In the genomic region with DNA sequence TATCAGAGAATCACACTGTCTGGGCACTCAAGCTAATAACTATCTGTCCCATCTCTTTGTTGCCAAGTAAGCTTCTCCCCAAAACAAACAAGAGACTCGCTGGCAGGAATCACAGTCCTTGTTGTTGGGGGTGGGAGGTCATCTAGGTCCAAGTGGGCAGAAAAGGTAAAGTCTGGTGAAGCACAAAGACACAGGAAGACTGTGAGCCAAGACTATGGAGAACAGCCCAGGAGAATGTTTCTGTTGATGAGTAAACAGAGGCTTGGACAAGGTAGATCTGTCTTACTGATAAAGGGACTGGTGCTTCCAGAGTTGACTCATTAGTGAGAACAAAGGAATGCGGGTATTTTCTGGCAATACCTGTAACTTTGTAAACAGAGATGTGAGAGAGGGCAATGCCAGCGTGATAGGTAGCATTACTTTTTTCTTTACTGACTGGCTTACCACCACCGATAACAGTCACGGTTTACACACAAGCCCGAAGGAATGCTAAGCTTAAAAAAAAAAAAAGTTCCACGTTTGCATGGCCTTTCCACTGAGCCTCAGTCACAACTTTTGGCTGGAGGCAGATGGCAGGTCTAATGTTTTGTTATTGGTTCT, we compare ENCODE assay signal across 1 cellular context.
TF ChIP-seq lines count a peak whose summit lies in the region.

No MANE protein-coding gene starts in this region.

TF ChIP-seq in HepG2, 621 proteins besides CTCF, POLR2A, EP300 and RAD21 (continued from another document and continues in another):
- TF ChIP-seq, protein P1, sequence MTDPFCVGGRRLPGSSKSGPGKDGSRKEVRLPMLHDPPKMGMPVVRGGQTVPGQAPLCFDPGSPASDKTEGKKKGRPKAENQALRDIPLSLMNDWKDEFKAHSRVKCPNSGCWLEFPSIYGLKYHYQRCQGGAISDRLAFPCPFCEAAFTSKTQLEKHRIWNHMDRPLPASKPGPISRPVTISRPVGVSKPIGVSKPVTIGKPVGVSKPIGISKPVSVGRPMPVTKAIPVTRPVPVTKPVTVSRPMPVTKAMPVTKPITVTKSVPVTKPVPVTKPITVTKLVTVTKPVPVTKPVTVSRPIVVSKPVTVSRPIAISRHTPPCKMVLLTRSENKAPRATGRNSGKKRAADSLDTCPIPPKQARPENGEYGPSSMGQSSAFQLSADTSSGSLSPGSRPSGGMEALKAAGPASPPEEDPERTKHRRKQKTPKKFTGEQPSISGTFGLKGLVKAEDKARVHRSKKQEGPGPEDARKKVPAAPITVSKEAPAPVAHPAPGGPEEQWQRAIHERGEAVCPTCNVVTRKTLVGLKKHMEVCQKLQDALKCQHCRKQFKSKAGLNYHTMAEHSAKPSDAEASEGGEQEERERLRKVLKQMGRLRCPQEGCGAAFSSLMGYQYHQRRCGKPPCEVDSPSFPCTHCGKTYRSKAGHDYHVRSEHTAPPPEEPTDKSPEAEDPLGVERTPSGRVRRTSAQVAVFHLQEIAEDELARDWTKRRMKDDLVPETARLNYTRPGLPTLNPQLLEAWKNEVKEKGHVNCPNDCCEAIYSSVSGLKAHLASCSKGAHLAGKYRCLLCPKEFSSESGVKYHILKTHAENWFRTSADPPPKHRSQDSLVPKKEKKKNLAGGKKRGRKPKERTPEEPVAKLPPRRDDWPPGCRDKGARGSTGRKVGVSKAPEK (CRISPR knock-in tag; IDR thresholded peaks at IDR 0.05; ENCODE audit: borderline replicate concordance), result no peak
- TF ChIP-seq MED8 (CRISPR knock-in tag; IDR thresholded peaks at IDR 0.05; ENCODE audit: insufficient replicate concordance) (peak; percentile 60), ZNF660 (CRISPR knock-in tag; IDR thresholded peaks at IDR 0.05; ENCODE audit: borderline replicate concordance, low read depth) (no peak), ZNF879 (CRISPR knock-in tag; IDR thresholded peaks at IDR 0.05) (0 out of 2 replicates have a peak, but pooled peaks have one; percentile 28), DNMT3B (CRISPR knock-in tag; conservative IDR thresholded peaks at IDR 0.05) (0 out of 2 replicates have a peak, but pooled peaks have one; percentile 51), TBX2 (CRISPR knock-in tag; IDR thresholded peaks at IDR 0.05; ENCODE audit: borderline replicate concordance) (peak; percentile 89), ZMYM3 (CRISPR knock-in tag; IDR thresholded peaks at IDR 0.05) (no peak), RXRB (CRISPR knock-in tag; IDR thresholded peaks at IDR 0.05; ENCODE audit: borderline replicate concordance) (peak; percentile 81), ZFY (CRISPR knock-in tag; IDR thresholded peaks at IDR 0.05) (0 out of 2 replicates have a peak, but pooled peaks have one; percentile 12), ZNF136 (CRISPR knock-in tag; IDR thresholded peaks at IDR 0.05; ENCODE audit: low read depth) (no peak), HNRNPL (IDR thresholded peaks at IDR 0.05; ENCODE audit: low read depth, low read length) (peak; percentile 87), HDAC1 (CRISPR knock-in tag; IDR thresholded peaks at IDR 0.05) (peak; percentile 70), FOXA1 (IDR thresholded peaks at IDR 0.05) (peak; percentile 38; the same call in 1 of the 2 replicates), FOXA1 (CRISPR knock-in tag; IDR thresholded peaks at IDR 0.05) (peak; percentile 87), ZFP36L1 (CRISPR knock-in tag; IDR thresholded peaks at IDR 0.05) (peak; percentile 60; the same call in 1 of the 2 replicates), JUNB (CRISPR knock-in tag; IDR thresholded peaks at IDR 0.05; ENCODE audit: borderline replicate concordance) (peak; percentile 63; the same call in 1 of the 2 replicates), ZBTB7B (CRISPR knock-in tag; IDR thresholded peaks at IDR 0.05) (0 out of 2 replicates have a peak, but pooled peaks have one; percentile 8), TEAD3 (CRISPR knock-in tag; optimal IDR thresholded peaks at IDR 0.05; ENCODE audit: borderline replicate concordance) (peak; percentile 65), ZNF557 (CRISPR knock-in tag; IDR thresholded peaks at IDR 0.05) (0 out of 2 replicates have a peak, but pooled peaks have one; percentile 48), HOXA3 (CRISPR knock-in tag; IDR thresholded peaks at IDR 0.05) (0 out of 2 replicates have a peak, but pooled peaks have one; percentile 21), SALL1 (CRISPR knock-in tag; IDR thresholded peaks at IDR 0.05) (no peak; the same call in 1 of the 2 replicates), SIX1 (CRISPR knock-in tag; IDR thresholded peaks at IDR 0.05; ENCODE audit: borderline replicate concordance) (peak; percentile 43; the same call in 1 of the 2 replicates), KLF13 (CRISPR knock-in tag; IDR thresholded peaks at IDR 0.05) (no peak), TCF7 (IDR thresholded peaks at IDR 0.05; ENCODE audit: low read depth) (peak; percentile 88), ZNF232 (CRISPR knock-in tag; IDR thresholded peaks at IDR 0.05; ENCODE audit: borderline replicate concordance) (peak; percentile 45; the same call in 1 of the 2 replicates), PPARG (CRISPR knock-in tag; conservative IDR thresholded peaks at IDR 0.05) (0 out of 2 replicates have a peak, but pooled peaks have one; percentile 25), ZNF709 (CRISPR knock-in tag; IDR thresholded peaks at IDR 0.05) (0 out of 2 replicates have a peak, but pooled peaks have one; percentile 79), RARA (CRISPR knock-in tag; IDR thresholded peaks at IDR 0.05) (peak; percentile 69), ZSCAN20 (CRISPR knock-in tag; IDR thresholded peaks at IDR 0.05; ENCODE audit: borderline replicate concordance) (0 out of 2 replicates have a peak, but pooled peaks have one; percentile 54)
- TF ChIP-seq, protein P2, sequence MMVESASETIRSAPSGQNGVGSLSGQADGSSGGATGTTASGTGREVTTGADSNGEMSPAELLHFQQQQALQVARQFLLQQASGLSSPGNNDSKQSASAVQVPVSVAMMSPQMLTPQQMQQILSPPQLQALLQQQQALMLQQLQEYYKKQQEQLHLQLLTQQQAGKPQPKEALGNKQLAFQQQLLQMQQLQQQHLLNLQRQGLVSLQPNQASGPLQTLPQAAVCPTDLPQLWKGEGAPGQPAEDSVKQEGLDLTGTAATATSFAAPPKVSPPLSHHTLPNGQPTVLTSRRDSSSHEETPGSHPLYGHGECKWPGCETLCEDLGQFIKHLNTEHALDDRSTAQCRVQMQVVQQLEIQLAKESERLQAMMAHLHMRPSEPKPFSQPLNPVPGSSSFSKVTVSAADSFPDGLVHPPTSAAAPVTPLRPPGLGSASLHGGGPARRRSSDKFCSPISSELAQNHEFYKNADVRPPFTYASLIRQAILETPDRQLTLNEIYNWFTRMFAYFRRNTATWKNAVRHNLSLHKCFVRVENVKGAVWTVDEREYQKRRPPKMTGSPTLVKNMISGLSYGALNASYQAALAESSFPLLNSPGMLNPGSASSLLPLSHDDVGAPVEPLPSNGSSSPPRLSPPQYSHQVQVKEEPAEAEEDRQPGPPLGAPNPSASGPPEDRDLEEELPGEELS (CRISPR knock-in tag; IDR thresholded peaks at IDR 0.05), result peak; percentile 96
- TF ChIP-seq, protein P3, sequence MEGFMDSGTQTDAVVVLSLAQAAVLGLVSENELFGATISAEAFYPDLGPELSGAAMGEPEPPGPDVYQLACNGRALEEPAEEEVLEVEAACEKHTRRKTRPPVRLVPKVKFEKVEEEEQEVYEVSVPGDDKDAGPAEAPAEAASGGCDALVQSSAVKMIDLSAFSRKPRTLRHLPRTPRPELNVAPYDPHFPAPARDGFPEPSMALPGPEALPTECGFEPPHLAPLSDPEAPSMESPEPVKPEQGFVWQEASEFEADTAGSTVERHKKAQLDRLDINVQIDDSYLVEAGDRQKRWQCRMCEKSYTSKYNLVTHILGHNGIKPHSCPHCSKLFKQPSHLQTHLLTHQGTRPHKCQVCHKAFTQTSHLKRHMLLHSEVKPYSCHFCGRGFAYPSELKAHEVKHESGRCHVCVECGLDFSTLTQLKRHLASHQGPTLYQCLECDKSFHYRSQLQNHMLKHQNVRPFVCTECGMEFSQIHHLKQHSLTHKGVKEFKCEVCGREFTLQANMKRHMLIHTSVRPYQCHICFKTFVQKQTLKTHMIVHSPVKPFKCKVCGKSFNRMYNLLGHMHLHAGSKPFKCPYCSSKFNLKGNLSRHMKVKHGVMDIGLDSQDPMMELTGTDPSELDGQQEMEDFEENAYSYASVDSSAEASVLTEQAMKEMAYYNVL (CRISPR knock-in tag; IDR thresholded peaks at IDR 0.05; ENCODE audit: borderline replicate concordance), result peak; percentile 68
- TF ChIP-seq, protein P4, sequence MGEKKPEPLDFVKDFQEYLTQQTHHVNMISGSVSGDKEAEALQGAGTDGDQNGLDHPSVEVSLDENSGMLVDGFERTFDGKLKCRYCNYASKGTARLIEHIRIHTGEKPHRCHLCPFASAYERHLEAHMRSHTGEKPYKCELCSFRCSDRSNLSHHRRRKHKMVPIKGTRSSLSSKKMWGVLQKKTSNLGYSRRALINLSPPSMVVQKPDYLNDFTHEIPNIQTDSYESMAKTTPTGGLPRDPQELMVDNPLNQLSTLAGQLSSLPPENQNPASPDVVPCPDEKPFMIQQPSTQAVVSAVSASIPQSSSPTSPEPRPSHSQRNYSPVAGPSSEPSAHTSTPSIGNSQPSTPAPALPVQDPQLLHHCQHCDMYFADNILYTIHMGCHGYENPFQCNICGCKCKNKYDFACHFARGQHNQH (CRISPR knock-in tag; IDR thresholded peaks at IDR 0.05), result peak; percentile 35
- TF ChIP-seq, protein P5, sequence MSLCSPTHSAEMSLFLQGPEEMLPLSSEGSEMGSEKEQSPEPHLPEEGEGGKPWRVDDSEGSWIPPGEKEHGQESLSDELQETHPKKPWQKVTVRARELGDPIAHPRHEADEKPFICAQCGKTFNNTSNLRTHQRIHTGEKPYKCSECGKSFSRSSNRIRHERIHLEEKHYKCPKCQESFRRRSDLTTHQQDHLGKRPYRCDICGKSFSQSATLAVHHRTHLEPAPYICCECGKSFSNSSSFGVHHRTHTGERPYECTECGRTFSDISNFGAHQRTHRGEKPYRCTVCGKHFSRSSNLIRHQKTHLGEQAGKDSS (CRISPR knock-in tag; IDR thresholded peaks at IDR 0.05; ENCODE audit: borderline replicate concordance, low read depth), result no peak
- TF ChIP-seq, protein P6, sequence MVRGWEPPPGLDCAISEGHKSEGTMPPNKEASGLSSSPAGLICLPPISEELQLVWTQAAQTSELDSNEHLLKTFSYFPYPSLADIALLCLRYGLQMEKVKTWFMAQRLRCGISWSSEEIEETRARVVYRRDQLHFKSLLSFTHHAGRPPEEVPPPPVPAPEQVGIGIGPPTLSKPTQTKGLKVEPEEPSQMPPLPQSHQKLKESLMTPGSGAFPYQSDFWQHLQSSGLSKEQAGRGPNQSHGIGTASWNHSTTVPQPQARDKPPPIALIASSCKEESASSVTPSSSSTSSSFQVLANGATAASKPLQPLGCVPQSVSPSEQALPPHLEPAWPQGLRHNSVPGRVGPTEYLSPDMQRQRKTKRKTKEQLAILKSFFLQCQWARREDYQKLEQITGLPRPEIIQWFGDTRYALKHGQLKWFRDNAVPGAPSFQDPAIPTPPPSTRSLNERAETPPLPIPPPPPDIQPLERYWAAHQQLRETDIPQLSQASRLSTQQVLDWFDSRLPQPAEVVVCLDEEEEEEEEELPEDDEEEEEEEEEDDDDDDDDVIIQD (CRISPR knock-in tag; IDR thresholded peaks at IDR 0.05; ENCODE audit: low read depth), result 0 out of 2 replicates have a peak, but pooled peaks have one; percentile 5
- TF ChIP-seq, protein P7, sequence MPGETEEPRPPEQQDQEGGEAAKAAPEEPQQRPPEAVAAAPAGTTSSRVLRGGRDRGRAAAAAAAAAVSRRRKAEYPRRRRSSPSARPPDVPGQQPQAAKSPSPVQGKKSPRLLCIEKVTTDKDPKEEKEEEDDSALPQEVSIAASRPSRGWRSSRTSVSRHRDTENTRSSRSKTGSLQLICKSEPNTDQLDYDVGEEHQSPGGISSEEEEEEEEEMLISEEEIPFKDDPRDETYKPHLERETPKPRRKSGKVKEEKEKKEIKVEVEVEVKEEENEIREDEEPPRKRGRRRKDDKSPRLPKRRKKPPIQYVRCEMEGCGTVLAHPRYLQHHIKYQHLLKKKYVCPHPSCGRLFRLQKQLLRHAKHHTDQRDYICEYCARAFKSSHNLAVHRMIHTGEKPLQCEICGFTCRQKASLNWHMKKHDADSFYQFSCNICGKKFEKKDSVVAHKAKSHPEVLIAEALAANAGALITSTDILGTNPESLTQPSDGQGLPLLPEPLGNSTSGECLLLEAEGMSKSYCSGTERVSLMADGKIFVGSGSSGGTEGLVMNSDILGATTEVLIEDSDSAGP (CRISPR knock-in tag; IDR thresholded peaks at IDR 0.05; ENCODE audit: borderline replicate concordance), result 0 out of 2 replicates have a peak, but pooled peaks have one; percentile 30
- TF ChIP-seq, protein P8, sequence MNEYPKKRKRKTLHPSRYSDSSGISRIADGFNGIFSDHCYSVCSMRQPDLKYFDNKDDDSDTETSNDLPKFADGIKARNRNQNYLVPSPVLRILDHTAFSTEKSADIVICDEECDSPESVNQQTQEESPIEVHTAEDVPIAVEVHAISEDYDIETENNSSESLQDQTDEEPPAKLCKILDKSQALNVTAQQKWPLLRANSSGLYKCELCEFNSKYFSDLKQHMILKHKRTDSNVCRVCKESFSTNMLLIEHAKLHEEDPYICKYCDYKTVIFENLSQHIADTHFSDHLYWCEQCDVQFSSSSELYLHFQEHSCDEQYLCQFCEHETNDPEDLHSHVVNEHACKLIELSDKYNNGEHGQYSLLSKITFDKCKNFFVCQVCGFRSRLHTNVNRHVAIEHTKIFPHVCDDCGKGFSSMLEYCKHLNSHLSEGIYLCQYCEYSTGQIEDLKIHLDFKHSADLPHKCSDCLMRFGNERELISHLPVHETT (CRISPR knock-in tag; conservative IDR thresholded peaks at IDR 0.05), result no peak
- TF ChIP-seq, protein P9, sequence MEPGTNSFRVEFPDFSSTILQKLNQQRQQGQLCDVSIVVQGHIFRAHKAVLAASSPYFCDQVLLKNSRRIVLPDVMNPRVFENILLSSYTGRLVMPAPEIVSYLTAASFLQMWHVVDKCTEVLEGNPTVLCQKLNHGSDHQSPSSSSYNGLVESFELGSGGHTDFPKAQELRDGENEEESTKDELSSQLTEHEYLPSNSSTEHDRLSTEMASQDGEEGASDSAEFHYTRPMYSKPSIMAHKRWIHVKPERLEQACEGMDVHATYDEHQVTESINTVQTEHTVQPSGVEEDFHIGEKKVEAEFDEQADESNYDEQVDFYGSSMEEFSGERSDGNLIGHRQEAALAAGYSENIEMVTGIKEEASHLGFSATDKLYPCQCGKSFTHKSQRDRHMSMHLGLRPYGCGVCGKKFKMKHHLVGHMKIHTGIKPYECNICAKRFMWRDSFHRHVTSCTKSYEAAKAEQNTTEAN (CRISPR knock-in tag; conservative IDR thresholded peaks at IDR 0.05), result peak; percentile 83
- TF ChIP-seq, protein P10, sequence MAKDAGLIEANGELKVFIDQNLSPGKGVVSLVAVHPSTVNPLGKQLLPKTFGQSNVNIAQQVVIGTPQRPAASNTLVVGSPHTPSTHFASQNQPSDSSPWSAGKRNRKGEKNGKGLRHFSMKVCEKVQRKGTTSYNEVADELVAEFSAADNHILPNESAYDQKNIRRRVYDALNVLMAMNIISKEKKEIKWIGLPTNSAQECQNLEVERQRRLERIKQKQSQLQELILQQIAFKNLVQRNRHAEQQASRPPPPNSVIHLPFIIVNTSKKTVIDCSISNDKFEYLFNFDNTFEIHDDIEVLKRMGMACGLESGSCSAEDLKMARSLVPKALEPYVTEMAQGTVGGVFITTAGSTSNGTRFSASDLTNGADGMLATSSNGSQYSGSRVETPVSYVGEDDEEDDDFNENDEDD (CRISPR knock-in tag; IDR thresholded peaks at IDR 0.05; ENCODE audit: borderline replicate concordance), result 0 out of 2 replicates have a peak, but pooled peaks have one; percentile 8
- TF ChIP-seq, protein P11, sequence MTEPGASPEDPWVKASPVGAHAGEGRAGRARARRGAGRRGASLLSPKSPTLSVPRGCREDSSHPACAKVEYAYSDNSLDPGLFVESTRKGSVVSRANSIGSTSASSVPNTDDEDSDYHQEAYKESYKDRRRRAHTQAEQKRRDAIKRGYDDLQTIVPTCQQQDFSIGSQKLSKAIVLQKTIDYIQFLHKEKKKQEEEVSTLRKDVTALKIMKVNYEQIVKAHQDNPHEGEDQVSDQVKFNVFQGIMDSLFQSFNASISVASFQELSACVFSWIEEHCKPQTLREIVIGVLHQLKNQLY (CRISPR knock-in tag; IDR thresholded peaks at IDR 0.05), result 0 out of 2 replicates have a peak, but pooled peaks have one; percentile 8
